Comparison of ENCODE assay signal across 33 cellular contexts in the genomic region with DNA sequence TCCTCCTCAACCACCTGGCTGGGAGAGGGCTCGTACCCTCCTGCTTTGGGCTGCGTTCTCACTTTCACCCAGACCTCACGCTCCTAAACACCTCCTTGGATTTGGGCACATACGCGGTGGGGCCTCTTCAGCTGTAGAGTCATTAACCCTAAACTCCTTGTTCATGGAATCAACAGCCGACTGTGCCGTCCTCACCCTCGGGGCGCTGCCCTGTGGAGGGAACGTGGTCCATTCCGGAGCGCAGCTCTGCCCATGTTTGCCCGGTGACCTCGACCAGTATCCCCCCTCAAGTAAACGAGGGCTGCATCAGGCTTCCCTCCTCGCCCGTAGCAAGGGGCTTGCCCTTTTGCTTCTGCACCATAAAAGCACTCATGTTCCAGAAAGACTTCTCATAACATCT.
"Had no signal": no experiment of that assay in that cellular context is flagged by ENCODE, and none has a peak within 500 bp of the region (broad histone marks: within the 10 kb centered on the region; RNA-seq: fewer than 3 reads in every experiment).

No MANE protein-coding gene starts in this region.

- H3K36me3 ChIP-seq: esophagus squamous epithelium, gastroesophageal sphincter, heart right ventricle, WERI-Rb-1 had no signal

- H3K4me3 Mint-ChIP-seq: activated CD4-positive, alpha-beta memory T cell treated with anti-CD3 and anti-CD28 coated beads, Interleukin-2, amount 10 ng/mL, durations not matched to agents 7 days and 5 days; activated CD4-positive, alpha-beta T cell treated with anti-CD3 and anti-CD28 coated beads, Interleukin-2, amount 10 ng/mL, durations not matched to agents 7 days and 5 days; activated naive CD8-positive, alpha-beta T cell; activated T-cell treated with anti-CD3 and anti-CD28 coated beads, Interleukin-2, amount 50 U/mL, for 24 hours; activated T-cell treated with anti-CD3 and anti-CD28 coated beads, Interleukin-2, amount 50 U/mL, for 72 hours; dendritic cell treated with granulocyte-macrophage colony-stimulating factor and Interleukin-4, amounts not matched to agents 40 ng/mL and 50 ng/mL, for 4 days; effector memory CD8-positive, alpha-beta T cell; T-helper 17 cell; T-helper 2 cell treated with Interferon-gamma antibody and Interleukin-4, amounts not matched to agents 5 μg/mL and 100 μg/mL, for 36 hours had no signal

- H3K27ac Mint-ChIP-seq: activated CD4-positive, alpha-beta memory T cell treated with anti-CD3 and anti-CD28 coated beads, Interleukin-2, amount 10 ng/mL, durations not matched to agents 7 days and 5 days; activated CD4-positive, alpha-beta T cell treated with anti-CD3 and anti-CD28 coated beads, Interleukin-2, amount 10 ng/mL, durations not matched to agents 7 days and 5 days; activated naive CD8-positive, alpha-beta T cell; activated T-cell treated with anti-CD3 and anti-CD28 coated beads, Interleukin-2, amount 50 U/mL, for 24 hours; activated T-cell treated with anti-CD3 and anti-CD28 coated beads, Interleukin-2, amount 50 U/mL, for 72 hours; dendritic cell treated with granulocyte-macrophage colony-stimulating factor and Interleukin-4, amounts not matched to agents 40 ng/mL and 50 ng/mL, for 4 days; effector memory CD8-positive, alpha-beta T cell; T-helper 17 cell; T-helper 2 cell treated with Interferon-gamma antibody and Interleukin-4, amounts not matched to agents 5 μg/mL and 100 μg/mL, for 36 hours had no signal

- H3K4me1 ChIP-seq: body of pancreas, esophagus squamous epithelium, gastroesophageal sphincter had no signal

- H3K4me3 ChIP-seq: body of pancreas, coronary artery, esophagus squamous epithelium, gastroesophageal sphincter, heart right ventricle had no signal

- H3K9me3 Mint-ChIP-seq: activated CD4-positive, alpha-beta memory T cell treated with anti-CD3 and anti-CD28 coated beads, Interleukin-2, amount 10 ng/mL, durations not matched to agents 7 days and 5 days; activated CD4-positive, alpha-beta T cell treated with anti-CD3 and anti-CD28 coated beads, Interleukin-2, amount 10 ng/mL, durations not matched to agents 7 days and 5 days; activated T-cell treated with anti-CD3 and anti-CD28 coated beads, Interleukin-2, amount 50 U/mL, for 24 hours; dendritic cell treated with granulocyte-macrophage colony-stimulating factor and Interleukin-4, amounts not matched to agents 40 ng/mL and 50 ng/mL, for 4 days; T-helper 2 cell treated with Interferon-gamma antibody and Interleukin-4, amounts not matched to agents 5 μg/mL and 100 μg/mL, for 36 hours had no signal

- H3K27me3 Mint-ChIP-seq: activated CD4-positive, alpha-beta memory T cell treated with anti-CD3 and anti-CD28 coated beads, Interleukin-2, amount 10 ng/mL, durations not matched to agents 7 days and 5 days; activated CD4-positive, alpha-beta T cell treated with anti-CD3 and anti-CD28 coated beads, Interleukin-2, amount 10 ng/mL, durations not matched to agents 7 days and 5 days; T-helper 17 cell had no signal

- H3K36me3 Mint-ChIP-seq: activated naive CD8-positive, alpha-beta T cell had no signal

- H3K4me1 Mint-ChIP-seq: activated CD4-positive, alpha-beta memory T cell treated with anti-CD3 and anti-CD28 coated beads, Interleukin-2, amount 10 ng/mL, durations not matched to agents 7 days and 5 days; activated CD4-positive, alpha-beta T cell treated with anti-CD3 and anti-CD28 coated beads, Interleukin-2, amount 10 ng/mL, durations not matched to agents 7 days and 5 days; T-helper 17 cell had no signal

- ATAC-seq: activated T-cell treated with anti-CD3 and anti-CD28 coated beads, Interleukin-2, amount 50 U/mL, for 72 hours; body of pancreas; effector memory CD8-positive, alpha-beta T cell; gastroesophageal sphincter; heart right ventricle; T-helper 17 cell had no signal

- DNase-seq: activated CD4-positive, alpha-beta memory T cell treated with anti-CD3 and anti-CD28 coated beads, Interleukin-2, amount 10 ng/mL, durations not matched to agents 7 days and 5 days; activated CD4-positive, alpha-beta T cell treated with anti-CD3 and anti-CD28 coated beads for 4 hours; activated CD4-positive, alpha-beta T cell treated with anti-CD3 and anti-CD28 coated beads, Interleukin-2, amount 10 ng/mL, durations not matched to agents 7 days and 5 days; activated CD4-positive, alpha-beta T cell treated with anti-CD3 and anti-CD28 coated beads, Interleukin-2, amount 50 U/mL, for 4 hours; activated CD4-positive, CD25-positive, alpha-beta regulatory T cell; activated CD4-positive, CD25-positive, alpha-beta regulatory T cell treated with anti-CD3 and anti-CD28 coated beads, Interleukin-2, amount 50 U/mL, for 72 hours; activated CD8-positive, alpha-beta memory T cell treated with anti-CD3 and anti-CD28 coated beads, Interleukin-2, amount 50 U/mL, for 48 hours; activated gamma-delta T cell; activated naive CD4-positive, alpha-beta T cell treated with anti-CD3 and anti-CD28 coated beads, Interleukin-2, amount 50 U/mL, for 16 hours; activated naive CD4-positive, alpha-beta T cell treated with Interleukin-2 at 50 U/mL for 16 hours; activated T-cell treated with anti-CD3 and anti-CD28 coated beads for 4 hours; activated T-cell treated with anti-CD3 and anti-CD28 coated beads, Interleukin-2, amount 50 U/mL, for 24 hours; activated T-cell treated with anti-CD3 and anti-CD28 coated beads, Interleukin-2, amount 50 U/mL, for 72 hours; amniotic stem cell; aorta; body of pancreas; central memory CD4-positive, alpha-beta T cell; cerebellar nuclear complex; effector CD4-positive, alpha-beta T cell; effector memory CD8-positive, alpha-beta T cell; erythroblast; esophagus squamous epithelium; foreskin melanocyte; heart right ventricle; T-helper 1 cell; T-helper 17 cell; T1000; WERI-Rb-1 had no signal

- H3K27ac ChIP-seq: body of pancreas, coronary artery, esophagus squamous epithelium, gastroesophageal sphincter, heart right ventricle, WERI-Rb-1 had no signal

- H3K27me3 ChIP-seq: body of pancreas, esophagus squamous epithelium, gastroesophageal sphincter, heart right ventricle had no signal

- H3K9me3 ChIP-seq: body of pancreas, esophagus squamous epithelium, gastroesophageal sphincter, heart right ventricle had no signal
